Comparison of ENCODE assay signal across 8 cellular contexts in the genomic region with DNA sequence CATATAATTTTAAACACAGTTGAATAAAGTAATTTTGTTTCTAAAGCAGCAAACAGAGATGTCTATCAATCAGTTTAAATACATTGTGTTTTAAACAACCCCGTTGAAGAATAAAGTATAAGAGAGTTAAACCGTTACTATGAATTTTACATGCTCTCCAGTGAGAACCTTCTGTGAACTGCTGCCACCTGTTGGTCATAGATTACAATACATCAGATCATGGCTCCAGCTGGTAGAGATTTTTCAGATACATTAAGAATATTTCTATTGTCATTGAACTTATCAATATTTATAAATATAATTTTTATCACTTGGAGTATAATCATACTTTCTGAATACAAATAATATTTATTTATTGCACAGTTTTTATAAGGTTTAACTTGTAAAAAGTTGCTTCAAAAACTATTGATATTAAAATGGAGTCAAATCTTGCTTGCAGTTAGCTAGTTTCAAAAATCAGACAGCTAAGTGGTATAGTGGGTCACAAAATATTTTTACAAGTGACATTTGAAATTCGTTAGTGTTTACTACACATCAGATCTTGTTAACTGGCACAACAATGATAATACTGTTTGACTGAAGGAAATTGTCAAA.
DNase-seq lines count a peak whose midpoint lies in the region; ATAC-seq and TF ChIP-seq lines count a peak whose summit lies in the region.

No MANE protein-coding gene starts in this region.

- no peak overlapping the region for H3K27ac ChIP-seq in upper lobe of left lung

- H3K36me3 ChIP-seq in BJ (ENCODE audit: control insufficient read depth, insufficient read depth, low read length) (no peaks in the 10 kb centered on the region), upper lobe of left lung (no peaks in the 10 kb centered on the region)

- peak; percentile 26; the same call in 1 of the 2 replicates for TF ChIP-seq CTCF in BJ (IDR thresholded peaks at IDR 0.05; ENCODE audit: insufficient read depth, low read depth, low read length)
- peak in 5 of 6 experiments; percentile 27 to 59 (median 47) for TF ChIP-seq CTCF in upper lobe of left lung (IDR thresholded peaks at IDR 0.05)

- H3K27ac Mint-ChIP-seq in activated CD8-positive, alpha-beta T cell treated with anti-CD3 and anti-CD28 coated beads, Interleukin-2, amount 10 ng/mL, durations not matched to agents 7 days and 5 days: no peak overlapping the region
- H3K27ac Mint-ChIP-seq in activated T-helper 2 cell treated with anti-CD3 and anti-CD28 coated beads, Interferon-gamma antibody, Interleukin-2, Interleukin-4, amounts not matched to agents 10 μg/mL and 5 μg/mL and 100 μg/mL, durations not matched to agents 14 hours and 24 hours and 36 hours: no peak overlapping the region

- CTCF ChIA-PET in BJ (lab: Yijun Ruan, JAX): no interaction called here
- CTCF ChIA-PET in activated CD8-positive, alpha-beta T cell treated with anti-CD3 and anti-CD28 coated beads, Interleukin-2, amount 10 ng/mL, durations not matched to agents 7 days and 5 days (lab: Charles Lee): interaction anchor here (0.7 to 0.9 kb wide), 3 partner anchors 10 to 20 kb away, joined by 3 to 4 read pairs (median 3); no protein-coding TSS in a partner anchor

- POLR2A ChIA-PET in BJ (lab: Charles Lee): no interaction called here
- POLR2A ChIA-PET in activated CD8-positive, alpha-beta T cell treated with anti-CD3 and anti-CD28 coated beads, Interleukin-2, amount 10 ng/mL, durations not matched to agents 7 days and 5 days (lab: Charles Lee): no interaction called here

- H3K9me3 Mint-ChIP-seq in activated CD8-positive, alpha-beta T cell treated with anti-CD3 and anti-CD28 coated beads, Interleukin-2, amount 10 ng/mL, durations not matched to agents 7 days and 5 days (ENCODE audit: insufficient read depth): no peaks in the 10 kb centered on the region
- no peaks in the 10 kb centered on the region for H3K9me3 Mint-ChIP-seq in activated T-helper 2 cell treated with anti-CD3 and anti-CD28 coated beads, Interferon-gamma antibody, Interleukin-2, Interleukin-4, amounts not matched to agents 10 μg/mL and 5 μg/mL and 100 μg/mL, durations not matched to agents 14 hours and 24 hours and 36 hours

- no peaks in the 10 kb centered on the region for H3K4me1 Mint-ChIP-seq in activated CD8-positive, alpha-beta T cell treated with anti-CD3 and anti-CD28 coated beads, Interleukin-2, amount 10 ng/mL, durations not matched to agents 7 days and 5 days (ENCODE audit: low read depth)
- no peaks in the 10 kb centered on the region for H3K4me1 Mint-ChIP-seq in activated T-helper 2 cell treated with anti-CD3 and anti-CD28 coated beads, Interferon-gamma antibody, Interleukin-2, Interleukin-4, amounts not matched to agents 10 μg/mL and 5 μg/mL and 100 μg/mL, durations not matched to agents 14 hours and 24 hours and 36 hours (ENCODE audit: low read depth)

- H3K9me3 ChIP-seq in upper lobe of left lung: no peaks in the 10 kb centered on the region

- intact Hi-C loops in activated T-helper 2 cell treated with anti-CD3 and anti-CD28 coated beads, Interferon-gamma antibody, Interleukin-2, Interleukin-4, amounts not matched to agents 10 μg/mL and 5 μg/mL and 100 μg/mL, durations not matched to agents 14 hours and 24 hours and 36 hours (cut with micrococcal nuclease): loop anchor here (5.0 to 10.0 kb wide), 2 partner anchors 475 to 1978 kb away; partner anchors contain the start of gene NXPH1

- H3K36me3 Mint-ChIP-seq in activated CD8-positive, alpha-beta T cell treated with anti-CD3 and anti-CD28 coated beads, Interleukin-2, amount 10 ng/mL, durations not matched to agents 7 days and 5 days (ENCODE audit: low read depth): no peaks in the 10 kb centered on the region
- H3K36me3 Mint-ChIP-seq in activated T-helper 2 cell treated with anti-CD3 and anti-CD28 coated beads, Interferon-gamma antibody, Interleukin-2, Interleukin-4, amounts not matched to agents 10 μg/mL and 5 μg/mL and 100 μg/mL, durations not matched to agents 14 hours and 24 hours and 36 hours (ENCODE audit: low read depth): no peaks in the 10 kb centered on the region

- H3K27me3 ChIP-seq in BJ (ENCODE audit: control insufficient read depth, insufficient read depth, low read length) (no peaks in the 10 kb centered on the region), upper lobe of left lung (no peaks in the 10 kb centered on the region)

- H3K4me3 ChIP-seq in BJ (ENCODE audit: low read depth, low read length): no peak overlapping the region
- H3K4me3 ChIP-seq in upper lobe of left lung: no peak overlapping the region

- H3K4me3 Mint-ChIP-seq in activated CD8-positive, alpha-beta T cell treated with anti-CD3 and anti-CD28 coated beads, Interleukin-2, amount 10 ng/mL, durations not matched to agents 7 days and 5 days: no peak overlapping the region
- no peak overlapping the region for H3K4me3 Mint-ChIP-seq in activated T-helper 2 cell treated with anti-CD3 and anti-CD28 coated beads, Interferon-gamma antibody, Interleukin-2, Interleukin-4, amounts not matched to agents 10 μg/mL and 5 μg/mL and 100 μg/mL, durations not matched to agents 14 hours and 24 hours and 36 hours (ENCODE audit: low read depth)

- TF ChIP-seq POLR2A in upper lobe of left lung (IDR thresholded peaks at IDR 0.05): no peak

- H3K4me1 ChIP-seq in upper lobe of left lung: no peaks in the 10 kb centered on the region

- DNase-seq in BJ (ENCODE audit: low read depth) (no peak), NCI-H1694 treated with DMSO at 0.1 percent for 48 hours (lab: John Stamatoyannopoulos, UW) (peak; percentile 54), iPS-NIHi11 (ENCODE audit: low spot score) (peak; percentile 29), upper lobe of left lung (no peak)
- DNase-seq in activated CD8-positive, alpha-beta T cell treated with anti-CD3 and anti-CD28 coated beads, Interleukin-2, amount 10 ng/mL, durations not matched to agents 7 days and 5 days: peak; percentile 36
- no peak for DNase-seq in activated T-helper 2 cell treated with anti-CD3 and anti-CD28 coated beads, Interferon-gamma antibody, Interleukin-2, Interleukin-4, amounts not matched to agents 10 μg/mL and 5 μg/mL and 100 μg/mL, durations not matched to agents 14 hours and 24 hours and 36 hours (ENCODE audit: low spot score)

- H3K27me3 Mint-ChIP-seq in activated CD8-positive, alpha-beta T cell treated with anti-CD3 and anti-CD28 coated beads, Interleukin-2, amount 10 ng/mL, durations not matched to agents 7 days and 5 days (ENCODE audit: low read depth): no peaks in the 10 kb centered on the region
- H3K27me3 Mint-ChIP-seq in activated T-helper 2 cell treated with anti-CD3 and anti-CD28 coated beads, Interferon-gamma antibody, Interleukin-2, Interleukin-4, amounts not matched to agents 10 μg/mL and 5 μg/mL and 100 μg/mL, durations not matched to agents 14 hours and 24 hours and 36 hours (ENCODE audit: low read depth): no peaks in the 10 kb centered on the region

- ATAC-seq in GM18498 (IDR thresholded peaks at IDR 0.05; ENCODE audit: unreplicated experiment) (peak; percentile 85), HG02938 (IDR thresholded peaks at IDR 0.05; ENCODE audit: unreplicated experiment) (peak; percentile 86), upper lobe of left lung (ENCODE audit: low FRiP score in 2 of 2) (no peak)
- ATAC-seq in activated CD8-positive, alpha-beta T cell treated with anti-CD3 and anti-CD28 coated beads, Interleukin-2, amount 10 ng/mL, durations not matched to agents 7 days and 5 days: no peak

- no peak for TF ChIP-seq EP300 in upper lobe of left lung (IDR thresholded peaks at IDR 0.05)

- WGBS in upper lobe of left lung, 2 donors: 3 to 6% methylated on average over 3 of the region's 3 CpGs

Comparison
In these comparisons a context has a peak if more than half of its experiments do, and no peak if none do; other contexts are left out.
1. DNase-seq: peak in NCI-H1694 treated with DMSO at 0.1 percent for 48 hours (single experiment), activated CD8-positive, alpha-beta T cell treated with anti-CD3 and anti-CD28 coated beads, Interleukin-2, amount 10 ng/mL, durations not matched to agents 7 days and 5 days (single experiment) and iPS-NIHi11 (single experiment); none in BJ (single experiment), upper lobe of left lung (0 of 2) and activated T-helper 2 cell treated with anti-CD3 and anti-CD28 coated beads, Interferon-gamma antibody, Interleukin-2, Interleukin-4, amounts not matched to agents 10 μg/mL and 5 μg/mL and 100 μg/mL, durations not matched to agents 14 hours and 24 hours and 36 hours (single experiment).
2. ATAC-seq: peak in GM18498 (single experiment) and HG02938 (single experiment); none in activated CD8-positive, alpha-beta T cell treated with anti-CD3 and anti-CD28 coated beads, Interleukin-2, amount 10 ng/mL, durations not matched to agents 7 days and 5 days (single experiment) and upper lobe of left lung (0 of 2).